ENCODE assay signal across 9 cellular contexts in the genomic region with DNA sequence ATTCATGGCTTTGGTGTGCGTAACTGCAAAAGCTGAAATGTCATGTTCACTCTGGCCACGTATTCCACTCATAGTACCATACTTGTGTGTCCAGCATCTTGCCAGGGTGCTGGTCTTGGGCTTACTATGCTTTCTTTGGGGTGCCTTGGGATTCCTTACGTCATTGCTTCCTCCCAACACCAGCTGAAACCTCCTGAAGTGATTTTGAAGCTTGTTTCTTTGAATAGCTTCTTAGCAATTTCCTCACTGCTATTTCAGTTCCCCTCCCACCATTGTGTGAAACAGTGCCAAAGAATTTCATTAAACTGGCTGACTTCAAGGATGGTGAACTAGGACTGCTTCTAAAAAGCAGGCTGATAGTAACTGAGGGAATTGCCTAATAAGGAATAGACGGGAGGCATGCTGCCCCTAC. TPM values are rescaled to one million over a fixed set of nuclear protein-coding genes. Genes with fewer than 3 reads are reported as not detected.
DNase-seq lines count a peak whose midpoint lies in the region; ATAC-seq and TF ChIP-seq lines count a peak whose summit lies in the region.
"Had no signal": no experiment of that assay in that cellular context is flagged by ENCODE, and none has a peak within 500 bp of the region (broad histone marks: within the 10 kb centered on the region; RNA-seq: fewer than 3 reads in every experiment).

No MANE protein-coding gene starts in this region.

- peak overlapping the region; percentile 59 for H3K4me2 ChIP-seq in OCI-LY3 (ENCODE audit: low read length)
- H3K4me2 ChIP-seq in parathyroid adenoma (ENCODE audit: low read length), result no peak overlapping the region

- ATAC-seq in gastroesophageal sphincter (peak; percentile 85), GM18498 (IDR thresholded peaks at IDR 0.05; ENCODE audit: unreplicated experiment) (no peak)

- CTCF ChIA-PET in BJ (lab: Yijun Ruan, JAX), result no interaction called here

- no peak for TF ChIP-seq EP300 in gastroesophageal sphincter (IDR thresholded peaks at IDR 0.05)

- POLR2A ChIA-PET in BJ (lab: Charles Lee), result no interaction called here

- H3K27me3 ChIP-seq in BJ (ENCODE audit: control insufficient read depth, insufficient read depth, low read length) (no peaks in the 10 kb centered on the region), OCI-LY3 (ENCODE audit: low read depth, low read length) (no peaks in the 10 kb centered on the region), gastroesophageal sphincter (no peaks in the 10 kb centered on the region), parathyroid adenoma (ENCODE audit: control insufficient read depth, insufficient read depth, low read length) (no peaks in the 10 kb centered on the region)

- H3K4me1 Mint-ChIP-seq in nephron progenitor cell, result no peaks in the 10 kb centered on the region

- DNase-seq in BJ (ENCODE audit: low read depth) (peak; percentile 22), nephron progenitor cell (no peak), NCI-H2107 treated with DMSO at 0.1 percent for 48 hours (lab: John Stamatoyannopoulos, UW; ENCODE audit: unreplicated experiment) (no peak), GDM1 (lab: John Stamatoyannopoulos, UW) (no peak)
- DNase-seq: NCI-H1048 had no signal

- H3K9me3 Mint-ChIP-seq in nephron progenitor cell, result no peaks in the 10 kb centered on the region

- 31 to 33% methylated on average over 2 to 3 of the region's 4 CpGs for WGBS in gastroesophageal sphincter (ENCODE audit: low coverage in 1 of 2), 2 donors

- no peak overlapping the region for H2AFZ ChIP-seq in OCI-LY3 (ENCODE audit: low read depth, low read length)
- H2AFZ ChIP-seq in parathyroid adenoma, result no peak overlapping the region

- H3K36me3 ChIP-seq in BJ (ENCODE audit: control insufficient read depth, insufficient read depth, low read length), result no peaks in the 10 kb centered on the region
- peaks cover 4% of the 10 kb centered on the region for H3K36me3 ChIP-seq in OCI-LY3 (replicated peaks; ENCODE audit: low read depth, low read length)
- H3K36me3 ChIP-seq in gastroesophageal sphincter, result no peaks in the 10 kb centered on the region
- H3K36me3 ChIP-seq in parathyroid adenoma (ENCODE audit: control insufficient read depth, insufficient read depth, low read length), result no peaks in the 10 kb centered on the region

- H3K4me3 ChIP-seq in BJ (ENCODE audit: low read depth, low read length) (no peak overlapping the region), OCI-LY3 (ENCODE audit: low read length) (no peak overlapping the region), gastroesophageal sphincter (no peak overlapping the region), parathyroid adenoma (ENCODE audit: low read depth, low read length) (no peak overlapping the region)

- H3K27ac ChIP-seq in OCI-LY3 (ENCODE audit: low read length) (peak overlapping the region; percentile 84), gastroesophageal sphincter (peak overlapping the region; percentile 61 to 74 (median 65)), parathyroid adenoma (peak overlapping the region; percentile 50)

- no peaks in the 10 kb centered on the region for H4K20me1 ChIP-seq in OCI-LY3 (ENCODE audit: insufficient read depth, low read length)

- TF ChIP-seq CTCF in BJ (IDR thresholded peaks at IDR 0.05; ENCODE audit: insufficient read depth, low read depth, low read length) (no peak), OCI-LY3 (IDR thresholded peaks at IDR 0.05; ENCODE audit: low read depth, low read length) (no peak), gastroesophageal sphincter (IDR thresholded peaks at IDR 0.05) (no peak), parathyroid adenoma (IDR thresholded peaks at IDR 0.05) (no peak), nephron progenitor cell (IDR thresholded peaks at IDR 0.05) (no peak)

- H3K4me1 ChIP-seq in OCI-LY3 (ENCODE audit: low read length), result peaks cover 87% of the 10 kb centered on the region
- H3K4me1 ChIP-seq in gastroesophageal sphincter, result peaks cover 5 to 49% (median 13%) of the 10 kb centered on the region in 3 donors
- H3K4me1 ChIP-seq in parathyroid adenoma, result no peaks in the 10 kb centered on the region

- H3K27me3 Mint-ChIP-seq in nephron progenitor cell (ENCODE audit: low read depth, poor library complexity), result no peaks in the 10 kb centered on the region

- H3K9ac ChIP-seq in OCI-LY3 (ENCODE audit: low read length), result peak overlapping the region; percentile 49
- no peak overlapping the region for H3K9ac ChIP-seq in parathyroid adenoma

- H3K79me2 ChIP-seq in OCI-LY3 (ENCODE audit: low read length) (peaks cover 68% of the 10 kb centered on the region), parathyroid adenoma (no peaks in the 10 kb centered on the region)

- no peak overlapping the region for H3K27ac Mint-ChIP-seq in nephron progenitor cell

- H3K4me3 Mint-ChIP-seq in nephron progenitor cell, result no peak overlapping the region

- H3K9me3 ChIP-seq in OCI-LY3 (ENCODE audit: insufficient read depth, low read length) (no peaks in the 10 kb centered on the region), gastroesophageal sphincter (no peaks in the 10 kb centered on the region), parathyroid adenoma (ENCODE audit: control insufficient read depth, low read length) (no peaks in the 10 kb centered on the region)

- H3K36me3 Mint-ChIP-seq in nephron progenitor cell (ENCODE audit: low read depth), result no peaks in the 10 kb centered on the region

- no peak for TF ChIP-seq POLR2A in gastroesophageal sphincter (IDR thresholded peaks at IDR 0.05)

RNA-seq across cellular contexts. Expression of a gene that starts 36.9 kb away (rescaled TPM):
- 0.04 and 0.20 TPM in 2 replicates for polyA plus RNA-seq in BJ (2011; rRNA removed)
- 0.31 TPM in 1 of 2 replicates, not detected in the other for polyA minus RNA-seq in BJ (2011; rRNA and poly(A)+ RNA removed)
- 10 to 100 TPM; 34.4 to 69.7 (median 39.3) TPM for total RNA-seq in gastroesophageal sphincter
